In genomic region chr14:93299831-93300230, GRCh38 we compare ENCODE assay signal across 1 cellular context.
TF ChIP-seq lines count a peak whose summit lies in the region.

No MANE protein-coding gene starts in this region.

TF ChIP-seq in GM23338, 12 proteins besides CTCF, POLR2A, EP300 and RAD21:
- TF ChIP-seq ZNF462 (CRISPR knock-in tag; IDR thresholded peaks at IDR 0.05) (no peak), JUNB (IDR thresholded peaks at IDR 0.05; ENCODE audit: unreplicated experiment) (no peak), CREB1 (CRISPR knock-in tag; IDR thresholded peaks at IDR 0.05; ENCODE audit: low read depth) (no peak), ZNF331 (CRISPR knock-in tag; IDR thresholded peaks at IDR 0.05; ENCODE audit: low read depth) (no peak), ZNF114 (CRISPR knock-in tag; IDR thresholded peaks at IDR 0.05) (no peak), POLR2AphosphoS5 (IDR thresholded peaks at IDR 0.05; ENCODE audit: low read depth) (no peak), STAT1 (IDR thresholded peaks at IDR 0.05; ENCODE audit: unreplicated experiment) (no peak), EZH2 (IDR thresholded peaks at IDR 0.05; ENCODE audit: low read depth, unreplicated experiment) (no peak), EZH2phosphoT487 (IDR thresholded peaks at IDR 0.05; ENCODE audit: unreplicated experiment) (no peak)
- TF ChIP-seq, protein P1, sequence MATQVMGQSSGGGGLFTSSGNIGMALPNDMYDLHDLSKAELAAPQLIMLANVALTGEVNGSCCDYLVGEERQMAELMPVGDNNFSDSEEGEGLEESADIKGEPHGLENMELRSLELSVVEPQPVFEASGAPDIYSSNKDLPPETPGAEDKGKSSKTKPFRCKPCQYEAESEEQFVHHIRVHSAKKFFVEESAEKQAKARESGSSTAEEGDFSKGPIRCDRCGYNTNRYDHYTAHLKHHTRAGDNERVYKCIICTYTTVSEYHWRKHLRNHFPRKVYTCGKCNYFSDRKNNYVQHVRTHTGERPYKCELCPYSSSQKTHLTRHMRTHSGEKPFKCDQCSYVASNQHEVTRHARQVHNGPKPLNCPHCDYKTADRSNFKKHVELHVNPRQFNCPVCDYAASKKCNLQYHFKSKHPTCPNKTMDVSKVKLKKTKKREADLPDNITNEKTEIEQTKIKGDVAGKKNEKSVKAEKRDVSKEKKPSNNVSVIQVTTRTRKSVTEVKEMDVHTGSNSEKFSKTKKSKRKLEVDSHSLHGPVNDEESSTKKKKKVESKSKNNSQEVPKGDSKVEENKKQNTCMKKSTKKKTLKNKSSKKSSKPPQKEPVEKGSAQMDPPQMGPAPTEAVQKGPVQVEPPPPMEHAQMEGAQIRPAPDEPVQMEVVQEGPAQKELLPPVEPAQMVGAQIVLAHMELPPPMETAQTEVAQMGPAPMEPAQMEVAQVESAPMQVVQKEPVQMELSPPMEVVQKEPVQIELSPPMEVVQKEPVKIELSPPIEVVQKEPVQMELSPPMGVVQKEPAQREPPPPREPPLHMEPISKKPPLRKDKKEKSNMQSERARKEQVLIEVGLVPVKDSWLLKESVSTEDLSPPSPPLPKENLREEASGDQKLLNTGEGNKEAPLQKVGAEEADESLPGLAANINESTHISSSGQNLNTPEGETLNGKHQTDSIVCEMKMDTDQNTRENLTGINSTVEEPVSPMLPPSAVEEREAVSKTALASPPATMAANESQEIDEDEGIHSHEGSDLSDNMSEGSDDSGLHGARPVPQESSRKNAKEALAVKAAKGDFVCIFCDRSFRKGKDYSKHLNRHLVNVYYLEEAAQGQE (IDR thresholded peaks at IDR 0.05; ENCODE audit: unreplicated experiment) = no peak
- TF ChIP-seq, protein P2, sequence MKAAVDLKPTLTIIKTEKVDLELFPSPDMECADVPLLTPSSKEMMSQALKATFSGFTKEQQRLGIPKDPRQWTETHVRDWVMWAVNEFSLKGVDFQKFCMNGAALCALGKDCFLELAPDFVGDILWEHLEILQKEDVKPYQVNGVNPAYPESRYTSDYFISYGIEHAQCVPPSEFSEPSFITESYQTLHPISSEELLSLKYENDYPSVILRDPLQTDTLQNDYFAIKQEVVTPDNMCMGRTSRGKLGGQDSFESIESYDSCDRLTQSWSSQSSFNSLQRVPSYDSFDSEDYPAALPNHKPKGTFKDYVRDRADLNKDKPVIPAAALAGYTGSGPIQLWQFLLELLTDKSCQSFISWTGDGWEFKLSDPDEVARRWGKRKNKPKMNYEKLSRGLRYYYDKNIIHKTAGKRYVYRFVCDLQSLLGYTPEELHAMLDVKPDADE (IDR thresholded peaks at IDR 0.05) = no peak
